In the genomic region with DNA sequence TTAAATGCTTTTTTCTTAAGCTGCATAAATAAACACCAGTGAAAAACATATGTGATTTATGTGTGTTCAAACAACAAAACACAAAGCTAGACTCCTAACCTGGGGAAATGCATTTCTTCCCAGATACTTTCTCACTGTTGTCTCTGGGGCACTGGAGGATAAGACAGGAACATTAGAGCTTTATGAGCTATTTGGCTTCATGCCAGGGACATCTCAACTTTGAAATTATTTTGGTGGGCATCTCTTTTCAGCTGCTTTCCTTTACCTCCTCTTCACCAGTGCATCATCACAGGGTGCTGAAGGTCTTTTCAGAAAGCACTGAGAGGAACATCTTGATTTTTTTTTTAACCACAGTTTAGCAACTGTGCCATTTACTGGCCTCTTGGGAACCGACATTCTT, we compare ENCODE assay signal across 14 cellular contexts.
"Had no signal": no experiment of that assay in that cellular context is flagged by ENCODE, and none has a peak within 500 bp of the region (broad histone marks: within the 10 kb centered on the region; RNA-seq: fewer than 3 reads in every experiment).

No MANE protein-coding gene starts in this region.

- H3K9me3 ChIP-seq: colonic mucosa, right atrium auricular region, thyroid gland, uterus had no signal

- H3K27ac Mint-ChIP-seq: activated CD4-positive, alpha-beta T cell treated with anti-CD3 and anti-CD28 coated beads for 36 hours; activated T-helper 1 cell treated with anti-CD3 and anti-CD28 coated beads, Interleukin-12 subunit alpha, Interleukin-12 subunit beta, Interleukin-2, Interleukin-4 antibody, amounts not matched to agents 30 ng/mL and 10 ng/mL and 1 ng/mL, durations not matched to agents 14 hours and 24 hours and 36 hours; naive thymus-derived CD8-positive, alpha-beta T cell had no signal

- H3K4me1 ChIP-seq: colonic mucosa, right atrium auricular region, thyroid gland, uterus had no signal

- H3K27me3 Mint-ChIP-seq: activated CD4-positive, alpha-beta T cell treated with anti-CD3 and anti-CD28 coated beads for 36 hours had no signal

- H3K4me3 Mint-ChIP-seq: activated CD4-positive, alpha-beta T cell treated with anti-CD3 and anti-CD28 coated beads for 36 hours; activated T-helper 1 cell treated with anti-CD3 and anti-CD28 coated beads, Interleukin-12 subunit alpha, Interleukin-12 subunit beta, Interleukin-2, Interleukin-4 antibody, amounts not matched to agents 30 ng/mL and 10 ng/mL and 1 ng/mL, durations not matched to agents 14 hours and 24 hours and 36 hours; naive thymus-derived CD8-positive, alpha-beta T cell had no signal

- DNase-seq: activated CD4-positive, alpha-beta T cell treated with anti-CD3 and anti-CD28 coated beads for 36 hours; activated naive CD4-positive, alpha-beta T cell; colonic mucosa; effector CD4-positive, alpha-beta T cell; naive thymus-derived CD8-positive, alpha-beta T cell; T1000; thyroid gland; uterus had no signal

- H3K9me3 Mint-ChIP-seq: activated T-helper 1 cell treated with anti-CD3 and anti-CD28 coated beads, Interleukin-12 subunit alpha, Interleukin-12 subunit beta, Interleukin-2, Interleukin-4 antibody, amounts not matched to agents 30 ng/mL and 10 ng/mL and 1 ng/mL, durations not matched to agents 14 hours and 24 hours and 36 hours had no signal

- H3K36me3 ChIP-seq: colonic mucosa, right atrium auricular region, thyroid gland, uterus had no signal

- ATAC-seq: activated CD4-positive, alpha-beta T cell treated with anti-CD3 and anti-CD28 coated beads for 36 hours; naive thymus-derived CD8-positive, alpha-beta T cell had no signal

- H3K27ac ChIP-seq: colonic mucosa, right atrium auricular region, thyroid gland, VCaP had no signal

- H3K36me3 Mint-ChIP-seq: naive thymus-derived CD8-positive, alpha-beta T cell had no signal

- H3K4me1 Mint-ChIP-seq: activated CD4-positive, alpha-beta T cell treated with anti-CD3 and anti-CD28 coated beads for 36 hours; naive thymus-derived CD8-positive, alpha-beta T cell had no signal

- H3K4me2 ChIP-seq: smooth muscle cell had no signal

- FAIRE-seq: astrocyte had no signal

- H3K27me3 ChIP-seq: colonic mucosa, right atrium auricular region, thyroid gland, uterus had no signal

- H3K4me3 ChIP-seq: colonic mucosa, lung, right atrium auricular region, smooth muscle cell, thyroid gland, uterus had no signal
